10 cellular contexts compared by ENCODE assay signal in genomic region chr4:164876680-164877324, GRCh38. TPM values are rescaled to one million over a fixed set of nuclear protein-coding genes. Genes with fewer than 3 reads are reported as not detected.
DNase-seq lines count a peak whose midpoint lies in the region; ATAC-seq and TF ChIP-seq lines count a peak whose summit lies in the region.
"Had no signal": no experiment of that assay in that cellular context is flagged by ENCODE, and none has a peak within 500 bp of the region (broad histone marks: within the 10 kb centered on the region; RNA-seq: fewer than 3 reads in every experiment).

Gene APELA (plus strand): TSS chr4:164877178. CDS start chr4:164877332, 154 bp downstream.

- no peak within 1 kb of the TSS for H4K8ac ChIP-seq in H9 (replicated peaks; ENCODE audit: insufficient read length, low read depth, low read length)

- WGBS in H9 (ENCODE audit: extremely low coverage, insufficient read length, low lambda C conversion rate): no CpG with 5 or more reads among the region's 7 CpGs
- WGBS in psoas muscle, 3 donors: 10 to 21% (median 15%) methylated on average over 7 of the region's 7 CpGs
- 2% methylated on average over 7 of the region's 7 CpGs for WGBS in SK-N-SH (ENCODE audit: low lambda C conversion rate)

- H3K9me2 ChIP-seq in SK-N-SH: no peaks in the 10 kb centered on the region

- H3K27ac ChIP-seq in H9 (ENCODE audit: insufficient read length, low read depth, low read length) (peak within 1 kb of the TSS; percentile 12), left lung (no peak within 1 kb of the TSS), psoas muscle (no peak within 1 kb of the TSS), caudate nucleus (ENCODE audit: low read depth, low read length) (no peak within 1 kb of the TSS), SK-N-SH (ENCODE audit: low read depth in 2 of 2, low read length in 1 of 2) (no peak within 1 kb of the TSS)

- peaks cover 5% of the 10 kb centered on the region; the same call in 1 of the 2 replicates for H3K79me2 ChIP-seq in H9 (ENCODE audit: insufficient read depth, low read length)
- H3K79me2 ChIP-seq in SK-N-SH (ENCODE audit: insufficient read depth): no peaks in the 10 kb centered on the region

- H3F3A ChIP-seq in SK-N-SH (replicated peaks; ENCODE audit: insufficient read depth): no peaks in the 10 kb centered on the region

- H3K14ac ChIP-seq in H9 (ENCODE audit: insufficient read depth, low read length): no peak within 1 kb of the TSS

- H4K91ac ChIP-seq in H9 (ENCODE audit: insufficient read length, low read depth, low read length): no peak within 1 kb of the TSS

- H2AFZ ChIP-seq in H9 (ENCODE audit: low read length) (no peak within 1 kb of the TSS), SK-N-SH (ENCODE audit: low read depth) (no peak within 1 kb of the TSS)

- H4K20me1 ChIP-seq in H9 (ENCODE audit: control insufficient read depth, insufficient read depth, insufficient read length) (no peaks in the 10 kb centered on the region), SK-N-SH (ENCODE audit: insufficient read depth) (no peaks in the 10 kb centered on the region)

- H2BK12ac ChIP-seq in H9 (ENCODE audit: insufficient read length, low read depth, low read length): no peak within 1 kb of the TSS

- H3K4me3 Mint-ChIP-seq in H9: peak within 1 kb of the TSS; percentile 89 to 91
- H3K4me3 Mint-ChIP-seq: activated B cell treated with CpG ODN at 0.5 μM for 24 hours had no signal

- H3K4me3 ChIP-seq in left lung (no peak within 1 kb of the TSS), psoas muscle (no peak within 1 kb of the TSS), SK-N-SH (ENCODE audit: low read depth in 2 of 2, low read length in 1 of 2) (no peak within 1 kb of the TSS)

- H2AK5ac ChIP-seq in H9 (ENCODE audit: insufficient read length, low read length): no peak within 1 kb of the TSS

- H3K4me2 ChIP-seq in H9 (ENCODE audit: insufficient read depth, insufficient read length, low read length) (peak within 1 kb of the TSS; percentile 46), SK-N-SH (no peak within 1 kb of the TSS)

- no peak within 1 kb of the TSS for H4K5ac ChIP-seq in H9 (ENCODE audit: insufficient read length, low read depth, low read length)

- CTCF ChIA-PET in SK-N-SH (lab: Yijun Ruan, JAX): no interaction called here

- POLR2A ChIA-PET in SK-N-SH (lab: Yijun Ruan, JAX): no interaction called here

- H3K23me2 ChIP-seq in H9 (ENCODE audit: insufficient read length, low read depth, low read length, poor library complexity, severe bottlenecking): peaks cover 3% of the 10 kb centered on the region

- peaks cover 3% of the 10 kb centered on the region for H3K79me1 ChIP-seq in H9 (ENCODE audit: insufficient read depth, low read depth, low read length, poor library complexity, severe bottlenecking)

- H3K9me3 ChIP-seq in H9 (ENCODE audit: control insufficient read depth, low read depth, low read length): no peaks in the 10 kb centered on the region
- H3K9me3 ChIP-seq in left lung: no peaks in the 10 kb centered on the region
- H3K9me3 ChIP-seq in psoas muscle: no peaks in the 10 kb centered on the region
- H3K9me3 ChIP-seq in SK-N-SH: no peaks in the 10 kb centered on the region

- DNase-seq in H9 (no peak), KBM-7 (peak; percentile 28), left lung (no peak), NCI-H1436 (lab: John Stamatoyannopoulos, UW) (no peak), psoas muscle (no peak), caudate nucleus (lab: John Stamatoyannopoulos, UW) (no peak), SK-N-SH (no peak)
- DNase-seq: activated B cell treated with CpG ODN at 0.5 μM for 24 hours had no signal

- H2BK20ac ChIP-seq in H9 (ENCODE audit: low read depth, low read length, poor library complexity, severe bottlenecking): no peak within 1 kb of the TSS

- H3K4me1 ChIP-seq in H9 (ENCODE audit: insufficient read depth, low read length) (peaks cover 2% of the 10 kb centered on the region; the same call in 1 of the 2 replicates), left lung (peaks cover 0 to 5% of the 10 kb centered on the region in 2 donors), psoas muscle (no peaks in the 10 kb centered on the region), SK-N-SH (ENCODE audit: control insufficient read depth in 1 of 2, insufficient read depth in 2 of 2, low read depth in 1 of 2, low read length in 1 of 2) (no peaks in the 10 kb centered on the region; a peak in 1 of 4 replicates)

- TF ChIP-seq EP300 in SK-N-SH (IDR thresholded peaks at IDR 0.05; ENCODE audit: borderline replicate concordance in 1 of 2, low read depth in 1 of 2, low read length in 1 of 2): no peak

- H2BK120ac ChIP-seq in H9 (ENCODE audit: low read depth, low read length, poor library complexity, severe bottlenecking): no peak within 1 kb of the TSS

- peak within 1 kb of the TSS; percentile 74 for H3K9ac ChIP-seq in H9 (ENCODE audit: extremely low read depth, insufficient read length, low read length)
- H3K9ac ChIP-seq in SK-N-SH: no peak within 1 kb of the TSS

- peak within 1 kb of the TSS; percentile 93 to 99 (median 96) for H3K27ac Mint-ChIP-seq in H9
- H3K27ac Mint-ChIP-seq: activated B cell treated with CpG ODN at 0.5 μM for 24 hours had no signal

- no peak within 1 kb of the TSS for H2BK15ac ChIP-seq in H9 (ENCODE audit: low read depth, low read length)

- no peaks in the 10 kb centered on the region for H3K27me3 ChIP-seq in H9 (ENCODE audit: insufficient read depth, low read length)
- H3K27me3 ChIP-seq in left lung: no peaks in the 10 kb centered on the region
- no peaks in the 10 kb centered on the region for H3K27me3 ChIP-seq in psoas muscle (ENCODE audit: insufficient read depth in 3 of 3, low read length in 2 of 3)
- H3K27me3 ChIP-seq in SK-N-SH (ENCODE audit: insufficient read depth): no peaks in the 10 kb centered on the region

- H3K36me3 ChIP-seq in left lung (no peaks in the 10 kb centered on the region), psoas muscle (ENCODE audit: insufficient read depth in 1 of 2, low read depth in 1 of 2) (no peaks in the 10 kb centered on the region), SK-N-SH (replicated peaks in 1 of 2; ENCODE audit: control insufficient read depth in 1 of 2, insufficient read depth in 2 of 2, low read length in 1 of 2) (no peaks in the 10 kb centered on the region)

- H3K27me3 Mint-ChIP-seq in H9 (ENCODE audit: low read depth): no peaks in the 10 kb centered on the region

- H3K9me3 Mint-ChIP-seq in H9: peaks cover 0 to 7% of the 10 kb centered on the region in 2 experiments; a peak in 2 of 5 replicates

- H3K23ac ChIP-seq in H9 (ENCODE audit: insufficient read length, low read depth, low read length): no peak within 1 kb of the TSS

- TF ChIP-seq CTCF in H9 (conservative IDR thresholded peaks at IDR 0.05) (no peak), left lung (IDR thresholded peaks at IDR 0.05) (no peak), psoas muscle (IDR thresholded peaks at IDR 0.05) (no peak), SK-N-SH (IDR thresholded peaks at IDR 0.05) (no peak)

- H3T11ph ChIP-seq in H9 (ENCODE audit: low read length): no peak within 1 kb of the TSS

- H3K18ac ChIP-seq in H9 (ENCODE audit: insufficient read length, low read depth, low read length): no peak within 1 kb of the TSS

- no peak within 1 kb of the TSS for H2BK5ac ChIP-seq in H9 (ENCODE audit: insufficient read length, low read length)

- ATAC-seq in GM18858 (IDR thresholded peaks at IDR 0.05; ENCODE audit: unreplicated experiment): peak; percentile 97
- ATAC-seq in left lung: peak; percentile 74
- ATAC-seq in psoas muscle: no peak
- ATAC-seq: HCT116 had no signal

- intact Hi-C loops in left lung (cut with DNase I): no loop called here
- intact Hi-C loops in psoas muscle (cut with DNase I): no loop called here

- no peak for TF ChIP-seq RAD21 in SK-N-SH (IDR thresholded peaks at IDR 0.05; ENCODE audit: low read length)

- H3K4me1 Mint-ChIP-seq in H9: peaks cover 55 to 64% of the 10 kb centered on the region in 2 experiments

- H3K36me3 Mint-ChIP-seq in H9 (ENCODE audit: insufficient read depth in 1 of 3, low read depth in 3 of 3): peaks cover 4 to 53% (median 40%) of the 10 kb centered on the region in 3 experiments; a peak in 5 of 7 replicates

- H3K56ac ChIP-seq in H9 (ENCODE audit: insufficient read length, low read depth, low read length): no peak within 1 kb of the TSS

- in situ Hi-C loops in KBM-7 (cut with MboI; ENCODE audit: low pct_unique_long_range_greater_than_20kb, low sequenced_read_pairs): no loop called here

- no peak within 1 kb of the TSS for H3K4ac ChIP-seq in H9 (ENCODE audit: low read depth, low read length)

TF ChIP-seq in SK-N-SH, 30 proteins besides CTCF, POLR2A, EP300 and RAD21:
- TF ChIP-seq CHD2 (IDR thresholded peaks at IDR 0.05; ENCODE audit: low read length, partially characterized antibody): no peak
- no peak for TF ChIP-seq PBX3 (IDR thresholded peaks at IDR 0.05)
- TF ChIP-seq GABPA (IDR thresholded peaks at IDR 0.05; ENCODE audit: low read depth): no peak

RNA-seq across cellular contexts. Expression of gene APELA, which starts in this region (rescaled TPM):
- total RNA-seq in H9 (2021): 135 and 140 TPM in 2 replicates
- under 1 TPM; 0.18 to 0.44 TPM for total RNA-seq in left lung
- not detected for total RNA-seq in psoas muscle
- under 1 TPM in 1 of 3 donors, not detected in 2; 0.03 TPM for polyA plus RNA-seq in psoas muscle
- polyA plus RNA-seq in SK-N-SH (2012; rRNA removed): not detected in 2 replicates
- not detected in 2 replicates for polyA plus RNA-seq in SK-N-SH (2012; cell fraction: cytosol; rRNA removed)
- not detected in 2 replicates for polyA plus RNA-seq in SK-N-SH (2012; cell fraction: nucleus; rRNA removed)
- total RNA-seq: activated B cell treated with CpG ODN at 0.5 μM for 24 hours had no signal

Comparison
In these comparisons a context has a peak if more than half of its experiments do, and no peak if none do; other contexts are left out.
1. RNA of gene APELA (total RNA-seq): 135 to 140 TPM in H9; 0.18 to 0.44 TPM in left lung and not detected in psoas muscle; every median in the first group is over 10 times any median in the second.
2. Peak in ATAC-seq in left lung; RNA of the gene not detected or under 1 TPM.